17 cellular contexts compared by ENCODE assay signal in the genomic region with DNA sequence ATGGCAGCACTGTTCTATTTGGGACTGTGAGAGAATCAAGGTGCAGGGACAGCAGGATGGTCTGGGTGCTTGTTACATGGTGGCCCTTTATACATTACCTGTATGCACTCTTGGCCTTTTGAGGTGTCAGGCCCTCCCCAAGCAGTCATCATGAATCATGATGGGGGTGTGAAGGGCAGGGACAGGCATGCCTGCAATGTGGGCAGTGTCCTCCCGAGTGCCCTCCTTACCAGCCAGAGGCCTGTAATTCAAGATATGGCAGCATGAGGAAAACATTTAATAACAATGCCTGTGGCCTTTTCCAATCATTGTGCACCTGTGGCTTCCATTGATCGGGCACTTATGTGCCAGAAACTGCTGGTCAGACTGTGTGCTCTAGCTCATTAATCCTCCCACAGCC. TPM values are rescaled to one million over a fixed set of nuclear protein-coding genes. Genes with fewer than 3 reads are reported as not detected.
"Had no signal": no experiment of that assay in that cellular context is flagged by ENCODE, and none has a peak within 500 bp of the region (broad histone marks: within the 10 kb centered on the region; RNA-seq: fewer than 3 reads in every experiment).

No MANE protein-coding gene starts in this region.

- ATAC-seq: left colon; natural killer cell treated with Interleukin-12 subunit alpha and Interleukin-12 subunit beta and Interleukin-15 and Interleukin-18, amount 100 ng/mL, for 72 hours had no signal

- H3K27ac ChIP-seq: adrenal gland, colonic mucosa, heart left ventricle, tibial nerve, vagina had no signal

- H3K4me3 ChIP-seq: adrenal gland, colonic mucosa, heart left ventricle, tibial nerve, vagina had no signal

- H3K4me1 ChIP-seq: adrenal gland, tibial nerve, vagina had no signal

- H3K27me3 ChIP-seq: adrenal gland, colonic mucosa, heart left ventricle, tibial nerve, vagina had no signal

- H3K36me3 ChIP-seq: adrenal gland, colonic mucosa had no signal

- H3K9me3 ChIP-seq: adrenal gland, colonic mucosa, heart left ventricle, tibial nerve, vagina had no signal

- DNase-seq: activated B cell treated with CpG ODN at 0.5 μM for 24 hours; activated CD4-positive, alpha-beta T cell treated with anti-CD3 and anti-CD28 coated beads, Interleukin-2, amount 10 ng/mL, durations not matched to agents 24 days and 14 days; activated naive CD4-positive, alpha-beta T cell treated with anti-CD3 and anti-CD28 coated beads, Interleukin-2, amount 50 U/mL, for 16 hours; adrenal gland; caudate nucleus; colonic mucosa; heart left ventricle; immature natural killer cell; left colon; stimulated activated CD4-positive, alpha-beta T cell treated with anti-CD3 and anti-CD28 coated beads, Interleukin-15, amount 100 ng/mL, for 24 hours; stimulated activated CD4-positive, alpha-beta T cell treated with anti-CD3 and anti-CD28 coated beads, Interleukin-4, amount 100 ng/mL, for 24 hours; stimulated activated naive CD4-positive, alpha-beta T cell treated with Interleukin-2 at 50 U/mL for 16 hours; substantia nigra had no signal

RNA-seq across cellular contexts. Expression of a gene that starts 25.5 kb away (rescaled TPM):
- total RNA-seq: skeletal muscle tissue had no signal
- polyA plus RNA-seq: immature natural killer cell had no signal
